ENCODE assay signal across 8 cellular contexts in the genomic region with DNA sequence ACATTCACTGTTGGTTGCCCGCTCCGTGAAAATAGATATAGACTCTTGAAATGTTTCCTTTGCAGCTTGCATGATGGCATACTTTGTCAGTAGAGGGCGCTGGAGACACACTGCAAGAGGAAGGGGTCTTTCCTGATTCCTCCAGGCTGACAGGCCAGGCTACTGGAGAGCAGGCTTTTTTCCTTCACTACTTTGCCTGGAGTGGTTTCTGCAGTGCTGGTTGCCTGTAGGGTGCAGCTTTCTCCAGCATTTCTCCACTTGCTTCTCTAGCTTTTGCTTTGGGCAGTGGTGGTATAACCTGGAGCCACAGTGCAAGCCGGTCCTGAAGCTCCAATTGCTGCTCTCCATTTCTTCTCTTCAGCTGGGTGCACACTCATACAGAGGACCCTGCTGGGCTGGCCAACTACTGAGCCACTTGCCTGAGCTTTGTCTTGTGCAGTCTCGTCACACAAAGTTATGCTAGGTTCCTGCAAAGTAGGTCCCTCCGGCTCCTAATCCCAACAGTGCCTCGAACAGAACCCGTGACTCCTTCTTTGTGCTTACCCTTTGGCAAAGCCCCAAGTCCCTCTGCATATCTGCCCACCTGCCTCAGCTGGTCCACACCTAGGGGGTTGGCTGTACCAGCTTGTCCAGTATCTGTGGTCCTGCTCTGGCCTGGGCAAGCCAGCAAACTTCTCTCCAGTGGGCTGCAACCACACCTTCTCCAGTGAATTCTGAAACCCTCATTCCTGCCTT. TPM values are rescaled to one million over a fixed set of nuclear protein-coding genes. Genes with fewer than 3 reads are reported as not detected.
DNase-seq lines count a peak whose midpoint lies in the region; ATAC-seq and TF ChIP-seq lines count a peak whose summit lies in the region.

No MANE protein-coding gene starts in this region.

- no peak overlapping the region for H3K27ac Mint-ChIP-seq in T-helper 2 cell treated with Interferon-gamma antibody and Interleukin-4, amounts not matched to agents 5 μg/mL and 100 μg/mL, for 36 hours
- no peak overlapping the region for H3K27ac Mint-ChIP-seq in neural progenitor cell

- H3K9me3 ChIP-seq in fibroblast of lung (ENCODE audit: control insufficient read depth, insufficient read depth, low read depth, low read length) (no peaks in the 10 kb centered on the region), neural progenitor cell (ENCODE audit: low read depth) (no peaks in the 10 kb centered on the region)

- H3K36me3 ChIP-seq in fibroblast of lung (ENCODE audit: control insufficient read depth, insufficient read depth, low read length) (no peaks in the 10 kb centered on the region), neural progenitor cell (no peaks in the 10 kb centered on the region)

- H3K27ac ChIP-seq in fibroblast of lung (ENCODE audit: insufficient read depth, low read length) (no peak overlapping the region), neural progenitor cell (no peak overlapping the region)

- H3K79me2 ChIP-seq in fibroblast of lung (ENCODE audit: control insufficient read depth, insufficient read depth, low read length), result no peaks in the 10 kb centered on the region
- H3K79me2 ChIP-seq in neural progenitor cell (ENCODE audit: low read depth), result no peaks in the 10 kb centered on the region

- H3K4me1 ChIP-seq in fibroblast of lung (ENCODE audit: control insufficient read depth, extremely low read depth, insufficient read depth, low read length) (peaks cover 2% of the 10 kb centered on the region), neural progenitor cell (peaks cover 11% of the 10 kb centered on the region)

- DNase-seq in C1 segment of cervical spinal cord (lab: John Stamatoyannopoulos, UW) (peak in 8 of 14 donors; percentile 1 to 33 (median 7)), NCI-H1436 treated with DMSO at 0.1 percent for 48 hours (lab: John Stamatoyannopoulos, UW) (peak; percentile 75), fibroblast of lung (ENCODE audit: low read depth in 2 of 2) (peak; percentile 67 to 93), neural progenitor cell (ENCODE audit: low spot score) (peak; percentile 91), GM19240 (ENCODE audit: insufficient read length, low spot score) (no peak)
- DNase-seq in T-helper 2 cell treated with Interferon-gamma antibody and Interleukin-4, amounts not matched to agents 5 μg/mL and 100 μg/mL, for 36 hours (ENCODE audit: low spot score), result peak; percentile 7

- no peak overlapping the region for H3K4me3 ChIP-seq in fibroblast of lung (replicated peaks in 1 of 4; ENCODE audit: control extremely low read depth in 1 of 4, insufficient read depth in 1 of 4, low read depth in 3 of 4, low read length in 4 of 4)
- H3K4me3 ChIP-seq in neural progenitor cell, result no peak overlapping the region

- H3K9ac ChIP-seq in fibroblast of lung (ENCODE audit: insufficient read depth, low read length) (no peak overlapping the region), neural progenitor cell (no peak overlapping the region)

- peak; percentile 82 for ATAC-seq in GM18511 (IDR thresholded peaks at IDR 0.05; ENCODE audit: unreplicated experiment)
- peak; percentile 74 for ATAC-seq in HG02884 (IDR thresholded peaks at IDR 0.05; ENCODE audit: unreplicated experiment)

- H4K20me1 ChIP-seq in fibroblast of lung (ENCODE audit: control insufficient read depth, extremely low read depth, insufficient read depth, low read length) (no peaks in the 10 kb centered on the region), neural progenitor cell (ENCODE audit: low read depth) (no peaks in the 10 kb centered on the region)

- H3K4me2 ChIP-seq in fibroblast of lung (ENCODE audit: extremely low read depth, insufficient read depth, low read length) (no peak overlapping the region), neural progenitor cell (no peak overlapping the region)

- H3K36me3 Mint-ChIP-seq in T-helper 2 cell treated with Interferon-gamma antibody and Interleukin-4, amounts not matched to agents 5 μg/mL and 100 μg/mL, for 36 hours (ENCODE audit: low read depth), result no peaks in the 10 kb centered on the region
- H3K36me3 Mint-ChIP-seq in neural progenitor cell, result no peaks in the 10 kb centered on the region

- no peak overlapping the region for H3K4me3 Mint-ChIP-seq in T-helper 2 cell treated with Interferon-gamma antibody and Interleukin-4, amounts not matched to agents 5 μg/mL and 100 μg/mL, for 36 hours
- H3K4me3 Mint-ChIP-seq in neural progenitor cell, result no peak overlapping the region

- no peaks in the 10 kb centered on the region for H3K9me3 Mint-ChIP-seq in T-helper 2 cell treated with Interferon-gamma antibody and Interleukin-4, amounts not matched to agents 5 μg/mL and 100 μg/mL, for 36 hours
- H3K9me3 Mint-ChIP-seq in neural progenitor cell, result peaks cover 2% of the 10 kb centered on the region

- no peaks in the 10 kb centered on the region for H3F3A ChIP-seq in neural progenitor cell (ENCODE audit: low read depth)

- H3K27me3 Mint-ChIP-seq in T-helper 2 cell treated with Interferon-gamma antibody and Interleukin-4, amounts not matched to agents 5 μg/mL and 100 μg/mL, for 36 hours (ENCODE audit: low read depth), result no peaks in the 10 kb centered on the region
- no peaks in the 10 kb centered on the region for H3K27me3 Mint-ChIP-seq in neural progenitor cell (ENCODE audit: insufficient read depth, low read depth)

- peak; percentile 97 to 99 for TF ChIP-seq CTCF in fibroblast of lung (conservative IDR thresholded peaks at IDR 0.05 in 1 of 2, IDR thresholded peaks at IDR 0.05 in 1 of 2; ENCODE audit: low read depth in 1 of 2, low read length in 2 of 2)
- peak; percentile 91 for TF ChIP-seq CTCF in neural progenitor cell (IDR thresholded peaks at IDR 0.05)

- H2AFZ ChIP-seq in fibroblast of lung (ENCODE audit: low read length) (no peak overlapping the region), neural progenitor cell (replicated peaks) (peak overlapping the region; percentile 75)

- H3K4me1 Mint-ChIP-seq in T-helper 2 cell treated with Interferon-gamma antibody and Interleukin-4, amounts not matched to agents 5 μg/mL and 100 μg/mL, for 36 hours (ENCODE audit: low read depth), result no peaks in the 10 kb centered on the region
- H3K4me1 Mint-ChIP-seq in neural progenitor cell, result peaks cover 14% of the 10 kb centered on the region

- H3K27me3 ChIP-seq in fibroblast of lung (ENCODE audit: control insufficient read depth, insufficient read depth, low read length) (no peaks in the 10 kb centered on the region), neural progenitor cell (no peaks in the 10 kb centered on the region)

RNA-seq across cellular contexts. Expression of a gene that starts 46.3 kb away (rescaled TPM):
- total RNA-seq in fibroblast of lung, result under 0.01 TPM in 1 of 2 replicates, not detected in the other
- polyA plus RNA-seq in fibroblast of lung, result 0.01 TPM in 1 of 2 replicates, not detected in the other
- polyA plus RNA-seq in fibroblast of lung (2012), result 0.03 TPM in 1 of 2 replicates, not detected in the other
- polyA minus RNA-seq in fibroblast of lung (ENCODE audit: low replicate concordance), result not detected in 2 replicates
- total RNA-seq in neural progenitor cell (ENCODE audit: low replicate concordance), result not detected in 2 replicates
